Comparison of ENCODE assay signal across 32 cellular contexts in genomic region chr17:41315204-41315794, GRCh38. TPM values are rescaled to one million over a fixed set of nuclear protein-coding genes. Genes with fewer than 3 reads are reported as not detected.
"Had no signal": no experiment of that assay in that cellular context is flagged by ENCODE, and none has a peak within 500 bp of the region (broad histone marks: within the 10 kb centered on the region; RNA-seq: fewer than 3 reads in every experiment).

KRTAP17-1 (minus strand) TSS chr17:41315710; CDS start chr17:41315650, 60 bp downstream.

- H2AFZ ChIP-seq: parathyroid adenoma had no signal

- DNase-seq: activated CD4-positive, alpha-beta memory T cell treated with anti-CD3 and anti-CD28 coated beads, Interleukin-2, amount 10 ng/mL, durations not matched to agents 7 days and 5 days; activated CD4-positive, alpha-beta T cell treated with anti-CD3 and anti-CD28 coated beads, Interleukin-2, amount 10 ng/mL, durations not matched to agents 24 days and 14 days; activated effector memory CD4-positive, alpha-beta T cell treated with anti-CD3 and anti-CD28 coated beads, Interleukin-2, amount 50 U/mL, for 16 hours; activated naive CD4-positive, alpha-beta T cell treated with anti-CD3 and anti-CD28 coated beads, Interleukin-2, amount 50 U/mL, for 16 hours; activated T-cell treated with anti-CD3 and anti-CD28 coated beads, Interleukin-2, amount 50 U/mL, for 72 hours; brain microvascular endothelial cell; caudate nucleus; effector memory CD8-positive, alpha-beta T cell; gastrocnemius medialis; hippocampal formation; right cardiac atrium; stimulated activated CD4-positive, alpha-beta T cell treated with anti-CD3 and anti-CD28 coated beads, Interleukin-12 subunit alpha, Interleukin-12 subunit beta, amount 100 ng/mL, for 4 hours; stimulated activated CD4-positive, alpha-beta T cell treated with anti-CD3 and anti-CD28 coated beads, Interleukin-4, amount 100 ng/mL, for 4 hours; substantia nigra; thyroid gland had no signal

- H3K36me3 ChIP-seq: brain microvascular endothelial cell, esophagus muscularis mucosa, gastrocnemius medialis, thyroid gland had no signal

- H3K79me2 ChIP-seq: parathyroid adenoma had no signal

- FAIRE-seq: colon had no signal

- H3K27ac Mint-ChIP-seq: activated CD4-positive, alpha-beta memory T cell treated with anti-CD3 and anti-CD28 coated beads, Interleukin-2, amount 10 ng/mL, durations not matched to agents 7 days and 5 days; activated CD4-positive, alpha-beta T cell treated with anti-CD3 and anti-CD28 coated beads, Interleukin-2, amount 10 ng/mL, durations not matched to agents 24 days and 14 days; activated T-cell treated with anti-CD3 and anti-CD28 coated beads, Interleukin-2, amount 50 U/mL, for 72 hours; effector memory CD8-positive, alpha-beta T cell; nephron; stimulated activated naive CD8-positive, alpha-beta T cell treated with anti-CD3 and anti-CD28 coated beads, Interleukin-15, Interleukin-2, amounts not matched to agents 100 ng/mL and 50 ng/mL, for 24 hours had no signal

- H3K4me1 ChIP-seq: esophagus muscularis mucosa, gastrocnemius medialis, parathyroid adenoma, thyroid gland had no signal

- H3K27me3 Mint-ChIP-seq: stimulated activated naive CD8-positive, alpha-beta T cell treated with anti-CD3 and anti-CD28 coated beads, Interleukin-15, Interleukin-2, amounts not matched to agents 100 ng/mL and 50 ng/mL, for 24 hours had no signal

- H3K27ac ChIP-seq: brain microvascular endothelial cell, esophagus muscularis mucosa, gastrocnemius medialis, parathyroid adenoma, thyroid gland, VCaP had no signal

- H3K4me1 Mint-ChIP-seq: nephron had no signal

- H3K4me3 Mint-ChIP-seq: activated CD4-positive, alpha-beta memory T cell treated with anti-CD3 and anti-CD28 coated beads, Interleukin-2, amount 10 ng/mL, durations not matched to agents 7 days and 5 days; activated CD4-positive, alpha-beta T cell treated with anti-CD3 and anti-CD28 coated beads, Interleukin-2, amount 10 ng/mL, durations not matched to agents 24 days and 14 days; activated T-cell treated with anti-CD3 and anti-CD28 coated beads, Interleukin-2, amount 50 U/mL, for 72 hours; effector memory CD8-positive, alpha-beta T cell; nephron; stimulated activated naive CD8-positive, alpha-beta T cell treated with anti-CD3 and anti-CD28 coated beads, Interleukin-15, Interleukin-2, amounts not matched to agents 100 ng/mL and 50 ng/mL, for 24 hours had no signal

- H3K9me3 Mint-ChIP-seq: activated CD4-positive, alpha-beta T cell treated with anti-CD3 and anti-CD28 coated beads, Interleukin-2, amount 10 ng/mL, durations not matched to agents 24 days and 14 days; effector memory CD8-positive, alpha-beta T cell had no signal

- ATAC-seq: activated CD4-positive, CD25-positive, alpha-beta regulatory T cell treated with anti-CD3 and anti-CD28 coated beads, Interleukin-2, amount 50 U/mL, for 24 hours; activated T-cell treated with anti-CD3 and anti-CD28 coated beads, Interleukin-2, amount 50 U/mL, for 72 hours; effector memory CD8-positive, alpha-beta T cell; gastrocnemius medialis; right cardiac atrium had no signal

- H3K4me3 ChIP-seq: esophagus muscularis mucosa, gastrocnemius medialis, thyroid gland had no signal

- H3K9ac ChIP-seq: parathyroid adenoma had no signal

- H3K27me3 ChIP-seq: brain microvascular endothelial cell, thyroid gland had no signal

- H3K9me3 ChIP-seq: thyroid gland had no signal

RNA-seq across cellular contexts. Expression of gene KRTAP17-1, which starts in this region (rescaled TPM):
- total RNA-seq: activated CD4-positive, alpha-beta memory T cell treated with anti-CD3 and anti-CD28 coated beads, Interleukin-2, amount 10 ng/mL, durations not matched to agents 7 days and 5 days; activated CD4-positive, alpha-beta T cell treated with anti-CD3 and anti-CD28 coated beads, Interleukin-2, amount 10 ng/mL, durations not matched to agents 24 days and 14 days; activated T-cell treated with anti-CD3 and anti-CD28 coated beads, Interleukin-2, amount 50 U/mL, for 72 hours; aorta; dermis microvascular lymphatic vessel endothelial cell; esophagus muscularis mucosa; gastrocnemius medialis; liver; mononuclear cell; myocyte; pulmonary artery endothelial cell; right cardiac atrium; skeletal muscle tissue; T-helper 2 cell treated with Interferon-gamma antibody and Interleukin-4, amounts not matched to agents 100 ng/mL and 5 ng/mL, for 36 hours; thyroid gland; ureter had no signal
- polyA plus RNA-seq: adipose tissue, aorta, liver, right cardiac atrium had no signal
